Comparison of ENCODE assay signal across 1 cellular context in genomic region chr1:226979115-226979516, GRCh38.
TF ChIP-seq lines count a peak whose summit lies in the region.

No MANE protein-coding gene starts in this region.

TF ChIP-seq in H1, 55 proteins besides CTCF, POLR2A, EP300 and RAD21 (continued from another document):
- no peak for TF ChIP-seq SIN3A (conservative IDR thresholded peaks at IDR 0.05 in 1 of 2, IDR thresholded peaks at IDR 0.05 in 1 of 2; ENCODE audit: low read depth in 1 of 2, low read length in 2 of 2)
- no peak for TF ChIP-seq YY1 (IDR thresholded peaks at IDR 0.05; ENCODE audit: low read depth, low read length)
- TF ChIP-seq EGR1 (IDR thresholded peaks at IDR 0.05; ENCODE audit: borderline replicate concordance, low read depth, low read length): no peak
- no peak for TF ChIP-seq CHD7 (IDR thresholded peaks at IDR 0.05; ENCODE audit: insufficient replicate concordance, low read length)
- no peak for TF ChIP-seq JUN (IDR thresholded peaks at IDR 0.05; ENCODE audit: low read depth, low read length)
- no peak for TF ChIP-seq POU5F1 (IDR thresholded peaks at IDR 0.05; ENCODE audit: low read depth, low read length)
- no peak for TF ChIP-seq SRF (IDR thresholded peaks at IDR 0.05; ENCODE audit: low read depth, low read length)
- no peak for TF ChIP-seq TAF1 (IDR thresholded peaks at IDR 0.05; ENCODE audit: low read depth, low read length)
- TF ChIP-seq ASH2L (IDR thresholded peaks at IDR 0.05; ENCODE audit: low read length): no peak
- no peak for TF ChIP-seq ATF2 (IDR thresholded peaks at IDR 0.05; ENCODE audit: low read length)
- no peak for TF ChIP-seq KDM5A (IDR thresholded peaks at IDR 0.05; ENCODE audit: low read length)
- TF ChIP-seq HDAC2 (IDR thresholded peaks at IDR 0.05; ENCODE audit: borderline replicate concordance in 1 of 2, low read depth in 2 of 2, low read length in 2 of 2): no peak
- TF ChIP-seq MAX (IDR thresholded peaks at IDR 0.05): no peak
- no peak for TF ChIP-seq ATF3 (IDR thresholded peaks at IDR 0.05; ENCODE audit: insufficient read depth, low read depth, low read length)
TF ChIP-seq in H1: peak in this region for 0.
